Comparison of ENCODE assay signal across 1 cellular context in genomic region chr14:60720391-60720790, GRCh38.
TF ChIP-seq lines count a peak whose summit lies in the region.

No MANE protein-coding gene starts in this region.

TF ChIP-seq in HepG2, 621 proteins besides CTCF, POLR2A, EP300 and RAD21:
- no peak for TF ChIP-seq HNF4A (CRISPR knock-in tag; IDR thresholded peaks at IDR 0.05)
- TF ChIP-seq ZNF713 (CRISPR knock-in tag; IDR thresholded peaks at IDR 0.05) = no peak
- TF ChIP-seq CREM (IDR thresholded peaks at IDR 0.05) = no peak
- TF ChIP-seq CREM (CRISPR knock-in tag; IDR thresholded peaks at IDR 0.05) = no peak
